ENCODE assay signal across 8 cellular contexts in the genomic region with DNA sequence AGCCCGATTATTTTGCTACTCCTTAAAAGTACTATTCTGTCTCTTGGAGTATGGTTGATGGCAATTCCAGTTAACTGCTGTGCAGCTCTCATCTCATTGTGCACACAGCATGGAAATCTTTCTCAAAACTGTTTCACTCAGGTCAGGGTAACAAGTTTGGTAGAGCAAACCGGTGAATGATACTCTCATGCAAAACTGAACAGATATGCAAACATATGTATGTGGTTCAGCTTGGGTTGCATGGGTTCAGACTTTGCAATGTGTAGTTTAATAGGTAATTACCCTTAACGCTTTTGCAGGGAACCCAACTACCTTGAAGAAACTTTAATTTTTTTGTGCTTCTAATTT. TPM values are rescaled to one million over a fixed set of nuclear protein-coding genes. Genes with fewer than 3 reads are reported as not detected.
DNase-seq lines count a peak whose midpoint lies in the region; ATAC-seq and TF ChIP-seq lines count a peak whose summit lies in the region.

No MANE protein-coding gene starts in this region.

- TF ChIP-seq CTCF in Peyer's patch (IDR thresholded peaks at IDR 0.05) (no peak), esophagus squamous epithelium (IDR thresholded peaks at IDR 0.05) (no peak), gastrocnemius medialis (IDR thresholded peaks at IDR 0.05 in 4 of 5, conservative IDR thresholded peaks at IDR 0.05 in 1 of 5) (no peak)

- DNase-seq in Peyer's patch (no peak), esophagus squamous epithelium (lab: John Stamatoyannopoulos, UW) (no peak), gastrocnemius medialis (no peak), HK-2 (ENCODE audit: unreplicated experiment) (no peak), NCI-H69 (lab: John Stamatoyannopoulos, UW) (no peak), HCEC 1CT (no peak)

- H3K9me3 ChIP-seq in Peyer's patch (no peaks in the 10 kb centered on the region), esophagus squamous epithelium (no peaks in the 10 kb centered on the region), gastrocnemius medialis (no peaks in the 10 kb centered on the region)

- TF ChIP-seq POLR2A in Peyer's patch (IDR thresholded peaks at IDR 0.05), result no peak
- no peak for TF ChIP-seq POLR2A in esophagus squamous epithelium (IDR thresholded peaks at IDR 0.05)
- TF ChIP-seq POLR2A in gastrocnemius medialis (IDR thresholded peaks at IDR 0.05), result no peak

- in situ Hi-C loops in gastrocnemius medialis (cut with MboI; ENCODE audit: low sequenced_read_pairs in 4 of 4), result loop anchor here (5.0 to 25.0 kb wide), 3 partner anchors 122 to 125 kb away; no protein-coding TSS in a partner anchor

- intact Hi-C loops in esophagus squamous epithelium (cut with DNase I) (loop anchor here (2.0 to 10.0 kb wide), 3 partner anchors 64 to 148 kb away; a partner anchor contains a TSS), gastrocnemius medialis (cut with DNase I; ENCODE audit: low total_unique reads) (loop anchor here (2.0 to 10.0 kb wide), 3 partner anchors 72 to 372 kb away; a partner anchor contains a TSS)

- H3K27me3 ChIP-seq in Peyer's patch (no peaks in the 10 kb centered on the region), esophagus squamous epithelium (no peaks in the 10 kb centered on the region), gastrocnemius medialis (no peaks in the 10 kb centered on the region)

- H3K27ac ChIP-seq in Peyer's patch (peak overlapping the region; percentile 89 to 99 (median 94)), esophagus squamous epithelium (peak overlapping the region; percentile 96 to 100 (median 98)), gastrocnemius medialis (peak overlapping the region; percentile 97 to 99 (median 98))

- peaks cover 0 to 30% (median 6%) of the 10 kb centered on the region in 4 donors for H3K4me1 ChIP-seq in Peyer's patch
- H3K4me1 ChIP-seq in esophagus squamous epithelium, result peaks cover 19 to 48% (median 22%) of the 10 kb centered on the region in 3 donors
- H3K4me1 ChIP-seq in gastrocnemius medialis, result peaks cover 27 to 28% of the 10 kb centered on the region in 2 donors

- H3K36me3 ChIP-seq in Peyer's patch (peaks cover 0 to 20% (median 3%) of the 10 kb centered on the region in 3 donors), esophagus squamous epithelium (peaks cover 6 to 27% (median 9%) of the 10 kb centered on the region in 3 donors), gastrocnemius medialis (peaks cover 6 to 23% of the 10 kb centered on the region in 2 donors)

- ATAC-seq in GM18858 (IDR thresholded peaks at IDR 0.05; ENCODE audit: unreplicated experiment), result peak; percentile 14
- ATAC-seq in gastrocnemius medialis, result no peak
- no peak for ATAC-seq in HG02763 (IDR thresholded peaks at IDR 0.05; ENCODE audit: unreplicated experiment)

- WGBS in esophagus squamous epithelium, 2 donors, result 44 to 52% methylated on average over 3 of the region's 3 CpGs

- H3K4me3 ChIP-seq in Peyer's patch (peak overlapping the region in 3 of 4 donors; percentile 68 to 89 (median 82)), esophagus squamous epithelium (peak overlapping the region; percentile 77 to 99 (median 88)), gastrocnemius medialis (peak overlapping the region; percentile 50 to 89 (median 82))

RNA-seq across cellular contexts. Expression of a gene that starts 2.2 kb away (rescaled TPM):
- total RNA-seq in Peyer's patch (10 to 100 TPM; 22.3 to 73.7 (median 55.1) TPM), esophagus squamous epithelium (10 to 100 TPM; 35.2 to 62.6 (median 46.5) TPM), gastrocnemius medialis (100 to 1,000 TPM in 3 of 4 donors, 10 to 100 TPM in 1; 80.4 to 188 (median 142) TPM)
